Comparison of ENCODE assay signal across 8 cellular contexts in the genomic region with DNA sequence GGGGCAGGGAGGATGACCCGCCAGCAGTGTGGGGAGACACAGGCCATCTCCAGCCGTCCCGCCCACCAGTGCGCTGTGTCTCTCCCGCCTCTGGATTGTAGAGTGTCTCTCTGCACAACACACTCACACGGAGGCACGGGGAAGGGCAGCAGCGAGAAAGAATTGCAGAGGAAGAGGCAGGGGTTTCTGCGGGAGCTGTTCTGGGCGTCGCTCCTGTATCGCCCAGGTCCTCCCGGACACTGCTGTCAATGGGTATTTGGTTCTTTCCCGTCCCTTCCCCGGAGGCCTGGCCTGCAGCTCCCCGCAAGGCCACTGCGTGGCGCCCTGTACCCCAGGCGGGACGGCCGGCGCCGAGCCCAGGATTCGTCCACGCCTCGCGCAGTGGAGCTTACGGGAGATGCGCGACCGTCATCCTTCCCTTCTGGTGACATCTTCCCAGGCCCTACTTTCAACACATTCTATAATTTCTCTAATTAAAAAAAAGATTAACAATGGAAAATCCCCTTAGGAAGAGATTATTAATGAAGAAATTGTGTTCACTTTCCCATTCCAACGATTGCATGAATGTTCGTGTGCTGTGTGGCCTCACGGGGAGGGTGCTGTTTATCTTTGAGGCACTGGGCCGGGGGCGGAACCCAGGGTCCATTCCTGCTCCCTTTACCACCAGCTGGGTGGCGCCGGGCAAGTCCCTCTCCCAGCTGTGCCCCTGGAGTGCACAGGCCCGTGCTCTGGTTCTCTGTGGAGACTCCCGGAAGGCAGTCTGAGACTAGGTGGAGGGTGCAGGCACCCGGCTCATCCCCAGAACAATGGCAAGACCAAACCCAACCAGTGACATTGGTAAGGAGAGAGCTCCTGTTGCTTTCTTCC.
DNase-seq lines count a peak whose midpoint lies in the region; ATAC-seq and TF ChIP-seq lines count a peak whose summit lies in the region.

No MANE protein-coding gene starts in this region.

- TF ChIP-seq POLR2A in stomach (IDR thresholded peaks at IDR 0.05), result no peak

- H3K9me3 Mint-ChIP-seq in CD14-positive monocyte, result peaks cover 0 to 3% (median 0%) of the 10 kb centered on the region in 7 donors
- peaks cover 6% of the 10 kb centered on the region for H3K9me3 Mint-ChIP-seq in chondrocyte (ENCODE audit: low read depth)

- peaks cover 9 to 15% (median 14%) of the 10 kb centered on the region in 3 donors for H3K27me3 Mint-ChIP-seq in CD14-positive monocyte (ENCODE audit: low read depth in 3 of 3)
- H3K27me3 Mint-ChIP-seq in chondrocyte (ENCODE audit: low read depth), result peaks cover 70% of the 10 kb centered on the region

- intact Hi-C loops in CD14-positive monocyte (cut with micrococcal nuclease) (no loop called here), stomach (cut with DNase I; ENCODE audit: low total_unique reads) (no loop called here)

- H2BK15ac ChIP-seq in mesendoderm (replicated peaks; ENCODE audit: low read depth), result no peak overlapping the region

- H3K4ac ChIP-seq in mesendoderm (ENCODE audit: low read depth, low read length), result no peak overlapping the region

- H3K4me1 Mint-ChIP-seq in CD14-positive monocyte, result no peaks in the 10 kb centered on the region
- H3K4me1 Mint-ChIP-seq in chondrocyte (ENCODE audit: low read depth), result no peaks in the 10 kb centered on the region

- no peaks in the 10 kb centered on the region for H3K36me3 ChIP-seq in H7 (replicated peaks; ENCODE audit: control insufficient read depth, insufficient read depth, low read length)
- no peaks in the 10 kb centered on the region for H3K36me3 ChIP-seq in mesendoderm (ENCODE audit: control insufficient read depth, insufficient read depth, low read length)
- no peaks in the 10 kb centered on the region for H3K36me3 ChIP-seq in stomach

- H2BK120ac ChIP-seq in mesendoderm (ENCODE audit: low read depth, low read length), result no peak overlapping the region

- TF ChIP-seq CTCF in CD14-positive monocyte (IDR thresholded peaks at IDR 0.05), result peak; percentile 34
- peak; percentile 75 for TF ChIP-seq CTCF in chondrocyte (IDR thresholded peaks at IDR 0.05)
- TF ChIP-seq CTCF in stomach (IDR thresholded peaks at IDR 0.05), result peak in 1 of 7 experiments; percentile 18

- ATAC-seq in HG02678 (IDR thresholded peaks at IDR 0.05; ENCODE audit: unreplicated experiment), result no peak

- no peaks in the 10 kb centered on the region for H3K36me3 Mint-ChIP-seq in CD14-positive monocyte
- no peaks in the 10 kb centered on the region for H3K36me3 Mint-ChIP-seq in chondrocyte (ENCODE audit: low read depth)

- H3K27ac ChIP-seq in mesendoderm (ENCODE audit: low read depth, low read length), result no peak overlapping the region
- H3K27ac ChIP-seq in stomach, result no peak overlapping the region

- H3K27me3 ChIP-seq in H7 (ENCODE audit: control insufficient read depth, insufficient read depth, low read length), result no peaks in the 10 kb centered on the region; the same call in none of the 2 replicates
- H3K27me3 ChIP-seq in mesendoderm (ENCODE audit: insufficient read depth, low read length, poor library complexity), result no peaks in the 10 kb centered on the region
- H3K27me3 ChIP-seq in stomach, result peaks cover 0 to 51% (median 17%) of the 10 kb centered on the region in 3 donors

- no peak overlapping the region for H4K5ac ChIP-seq in mesendoderm (ENCODE audit: low read length)

- no peaks in the 10 kb centered on the region for H3K9me3 ChIP-seq in stomach

- no peak overlapping the region for H2AK5ac ChIP-seq in mesendoderm (ENCODE audit: low read length)

- H3K79me1 ChIP-seq in mesendoderm (ENCODE audit: low read length), result no peaks in the 10 kb centered on the region

- no peak for TF ChIP-seq EP300 in stomach (IDR thresholded peaks at IDR 0.05)

- H3K4me3 Mint-ChIP-seq in CD14-positive monocyte (no peak overlapping the region), chondrocyte (ENCODE audit: unreplicated experiment) (no peak overlapping the region)

- H2BK5ac ChIP-seq in mesendoderm (ENCODE audit: low read length), result no peak overlapping the region

- H3K9ac ChIP-seq in mesendoderm (ENCODE audit: low read length), result no peak overlapping the region

- peak overlapping the region; percentile 57 for H3K56ac ChIP-seq in mesendoderm (ENCODE audit: low read length)

- H3K4me3 ChIP-seq in H7 (ENCODE audit: insufficient read depth, low read depth, low read length) (no peak overlapping the region), mesendoderm (ENCODE audit: low read length) (no peak overlapping the region), stomach (no peak overlapping the region)

- no peak overlapping the region for H4K8ac ChIP-seq in mesendoderm (ENCODE audit: low read depth, low read length)

- H3K27ac Mint-ChIP-seq in CD14-positive monocyte, result no peak overlapping the region
- no peak overlapping the region for H3K27ac Mint-ChIP-seq in chondrocyte (ENCODE audit: unreplicated experiment)

- no peak overlapping the region for H3K23ac ChIP-seq in mesendoderm (ENCODE audit: low read length)

- no peak overlapping the region for H3K4me2 ChIP-seq in mesendoderm (ENCODE audit: low read length)

- no peak overlapping the region for H3K18ac ChIP-seq in mesendoderm (ENCODE audit: low read length)

- DNase-seq in CD14-positive monocyte (ENCODE audit: low spot score) (peak; percentile 35), H7 (peak; percentile 96), chondrocyte (ENCODE audit: low spot score) (peak; percentile 71), mesendoderm (peak; percentile 65), occipital lobe (lab: John Stamatoyannopoulos, UW) (no peak), kidney glomerular epithelial cell (lab: John Stamatoyannopoulos, UW) (no peak), stomach (no peak)

- no CpG with 5 or more reads among the region's 41 CpGs for WGBS in mesendoderm (ENCODE audit: extremely low coverage, insufficient coverage, low lambda C conversion rate)
- WGBS in stomach, 5 donors, result 16 to 20% (median 19%) methylated on average over 37 to 41 of the region's 41 CpGs

- no peaks in the 10 kb centered on the region for H3K79me2 ChIP-seq in mesendoderm (ENCODE audit: control insufficient read depth, insufficient read depth, low read length)

- H3K4me1 ChIP-seq in mesendoderm (ENCODE audit: control insufficient read depth, low read depth, low read length), result no peaks in the 10 kb centered on the region
- peaks cover 0 to 3% (median 0%) of the 10 kb centered on the region in 4 donors for H3K4me1 ChIP-seq in stomach

Comparison
In these comparisons a context has a peak if more than half of its experiments do, and no peak if none do; other contexts are left out.
1. DNase-seq: peak in CD14-positive monocyte (single experiment), H7 (single experiment), chondrocyte (single experiment) and mesendoderm (single experiment); none in occipital lobe (single experiment), kidney glomerular epithelial cell (single experiment) and stomach (single experiment).